Comparison of ENCODE assay signal across 8 cellular contexts in the genomic region with DNA sequence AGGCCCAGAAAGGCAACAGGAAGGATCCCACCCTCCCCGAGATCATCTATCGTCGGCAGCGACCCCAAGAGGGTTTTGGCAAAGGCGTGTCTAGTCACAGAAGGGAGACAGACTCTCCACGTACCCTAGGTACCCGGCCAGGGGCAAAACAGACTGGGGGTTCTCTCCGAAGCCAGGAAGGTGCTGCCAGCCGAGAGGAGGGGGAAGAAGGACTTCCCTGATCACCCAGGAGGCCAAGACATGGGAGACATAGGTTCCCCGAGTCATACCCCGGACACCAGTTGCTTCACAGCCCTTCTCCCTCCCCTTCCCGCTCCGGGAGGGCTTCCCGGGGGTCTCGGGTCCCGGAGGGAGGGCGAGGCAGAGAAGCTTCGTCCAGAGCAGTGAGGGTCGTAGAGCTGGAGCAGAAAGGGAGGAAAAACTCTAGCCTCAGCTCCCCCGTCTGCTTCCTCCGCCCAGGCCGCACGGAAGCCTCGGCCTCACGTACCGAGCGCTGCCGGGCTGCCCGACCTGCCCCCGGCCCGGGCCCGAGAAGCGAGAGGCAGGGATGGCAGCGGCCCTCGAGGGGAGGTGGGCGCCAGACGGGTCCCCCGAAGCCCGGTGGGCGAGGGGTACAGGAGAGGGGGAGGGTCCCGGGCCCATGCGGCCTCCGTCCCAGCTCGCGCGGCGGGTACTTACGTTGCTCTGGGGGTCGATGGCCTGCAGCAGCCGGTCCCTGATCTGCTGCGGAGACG. TPM values are rescaled to one million over a fixed set of nuclear protein-coding genes. Genes with fewer than 3 reads are reported as not detected.
A peak's percentile ranks its signal among the peaks of the same experiment; 100 is the strongest.
DNase-seq lines count a peak whose midpoint lies in the region; ATAC-seq, FAIRE-seq and TF ChIP-seq lines count a peak whose summit lies in the region.

No MANE protein-coding gene starts in this region.

- no peaks in the 10 kb centered on the region for H3K27me3 Mint-ChIP-seq in Caco-2 (ENCODE audit: insufficient read depth, unreplicated experiment)

- H3K9me3 ChIP-seq in Caco-2 = no peaks in the 10 kb centered on the region
- no peaks in the 10 kb centered on the region for H3K9me3 ChIP-seq in fibroblast of lung (ENCODE audit: control insufficient read depth, insufficient read depth, low read depth, low read length)
- H3K9me3 ChIP-seq in pancreas = no peaks in the 10 kb centered on the region

- H3K9me3 Mint-ChIP-seq in Caco-2 (ENCODE audit: unreplicated experiment) = no peaks in the 10 kb centered on the region

- no peaks in the 10 kb centered on the region for H3K27me3 ChIP-seq in Caco-2 (replicated peaks; ENCODE audit: control insufficient read depth, insufficient read depth, low read length)
- H3K27me3 ChIP-seq in fibroblast of lung (ENCODE audit: control insufficient read depth, insufficient read depth, low read length) = no peaks in the 10 kb centered on the region
- H3K27me3 ChIP-seq in pancreas = no peaks in the 10 kb centered on the region

- H3K27ac ChIP-seq in fibroblast of lung (ENCODE audit: insufficient read depth, low read length) = peak overlapping the region; percentile 87
- peak overlapping the region; percentile 33 to 64 (median 48) for H3K27ac ChIP-seq in pancreas

- H3K4me2 ChIP-seq in fibroblast of lung (ENCODE audit: extremely low read depth, insufficient read depth, low read length) = peak overlapping the region; percentile 94

- peak in 1 of 2 experiments; percentile 15 for DNase-seq in Caco-2
- peak; percentile 65 for DNase-seq in activated CD8-positive, alpha-beta memory T cell treated with anti-CD3 and anti-CD28 coated beads for 24 hours
- peak in 1 of 2 donors; percentile 3 for DNase-seq in fibroblast of lung (ENCODE audit: low read depth in 2 of 2)
- peak in 5 of 6 donors; percentile 28 to 87 (median 36) for DNase-seq in pancreas
- DNase-seq in NCI-H187 (lab: John Stamatoyannopoulos, UW) = no peak
- DNase-seq in foreskin melanocyte = no peak
- no peak for DNase-seq in MV-4-11 (lab: John Stamatoyannopoulos, UW)

- H3K4me1 ChIP-seq in Caco-2 (no peaks in the 10 kb centered on the region), fibroblast of lung (ENCODE audit: control insufficient read depth, extremely low read depth, insufficient read depth, low read length) (peaks cover 3% of the 10 kb centered on the region), pancreas (peaks cover 16 to 34% (median 31%) of the 10 kb centered on the region in 3 donors)

- POLR2A ChIA-PET in Caco-2 (lab: Charles Lee) = interaction anchor here (1.0 kb wide), 1 partner anchor 54 kb away, joined by 9 read pairs; the partner anchor contains the start of gene SLC35E1

- H3K36me3 Mint-ChIP-seq in Caco-2 (ENCODE audit: insufficient read depth, unreplicated experiment) = peaks cover 42% of the 10 kb centered on the region

- intact Hi-C loops in Caco-2 (cut with micrococcal nuclease; ENCODE audit: unreplicated experiment) (no loop called here), pancreas (cut with DNase I) (loop anchor here in 2 of 3 donors (10.0 kb wide), 1 partner anchor 53 kb away; the partner anchor contains the start of gene SLC35E1 (in 2 of the 2))

- H3K36me3 ChIP-seq in Caco-2 (ENCODE audit: control insufficient read depth, insufficient read depth, low read length) (peaks cover 2% of the 10 kb centered on the region), fibroblast of lung (ENCODE audit: control insufficient read depth, insufficient read depth, low read length) (peaks cover 9% of the 10 kb centered on the region), pancreas (no peaks in the 10 kb centered on the region)

- H4K20me1 ChIP-seq in fibroblast of lung (ENCODE audit: control insufficient read depth, extremely low read depth, insufficient read depth, low read length) = no peaks in the 10 kb centered on the region

- CTCF ChIA-PET in Caco-2 (lab: Charles Lee) = interaction anchor here (0.8 to 1.3 kb wide), 2 partner anchors 11 to 43 kb away, joined by 3 to 6 read pairs; no protein-coding TSS in a partner anchor

- H3K27ac Mint-ChIP-seq in Caco-2 (ENCODE audit: unreplicated experiment) = peak overlapping the region; percentile 85

- BruUV-seq in Caco-2 (replicated peaks; lab: Mats Ljungman, UMichigan) = no TSS peak

- no peak for TF ChIP-seq CTCF in Caco-2 (IDR thresholded peaks at IDR 0.05; ENCODE audit: insufficient read depth in 1 of 2, low read depth in 1 of 2, low read length in 1 of 2, severe bottlenecking in 1 of 2, unreplicated experiment in 1 of 2)
- no peak for TF ChIP-seq CTCF in fibroblast of lung (conservative IDR thresholded peaks at IDR 0.05 in 1 of 2, IDR thresholded peaks at IDR 0.05 in 1 of 2; ENCODE audit: low read depth in 1 of 2, low read length in 2 of 2)
- no peak for TF ChIP-seq CTCF in pancreas (IDR thresholded peaks at IDR 0.05)

- peak; percentile 4 for ATAC-seq in HG03039 (IDR thresholded peaks at IDR 0.05; ENCODE audit: unreplicated experiment)
- ATAC-seq in pancreas = no peak

- peak overlapping the region; percentile 89 for H3K9ac ChIP-seq in fibroblast of lung (ENCODE audit: insufficient read depth, low read length)

- no peak for FAIRE-seq in pancreas (lab: Jason Lieb, UNC)

- 1% methylated on average over 49 to 52 of the region's 52 CpGs for WGBS in pancreas, 2 donors

- peaks cover 54% of the 10 kb centered on the region for H3K79me2 ChIP-seq in fibroblast of lung (ENCODE audit: control insufficient read depth, insufficient read depth, low read length)

- H2AFZ ChIP-seq in fibroblast of lung (ENCODE audit: low read length) = no peak overlapping the region

- peaks cover 13% of the 10 kb centered on the region for H3K4me1 Mint-ChIP-seq in Caco-2 (ENCODE audit: low read depth, unreplicated experiment)

- peak overlapping the region; percentile 99 for H3K4me3 ChIP-seq in Caco-2 (ENCODE audit: low read depth, low read length)
- H3K4me3 ChIP-seq in fibroblast of lung (replicated peaks in 1 of 4; ENCODE audit: control extremely low read depth in 1 of 4, insufficient read depth in 1 of 4, low read depth in 3 of 4, low read length in 4 of 4) = peak overlapping the region; percentile 77 to 97 (median 92)
- H3K4me3 ChIP-seq in pancreas = peak overlapping the region; percentile 83 to 98 (median 92)

- peak overlapping the region; percentile 84 for H3K4me3 Mint-ChIP-seq in Caco-2 (ENCODE audit: unreplicated experiment)

RNA-seq across cellular contexts. Expression of gene MED26, which starts 0.6 kb away (rescaled TPM):
- total RNA-seq in Caco-2 (2022) (11.4 and 11.6 TPM in 2 replicates), fibroblast of lung (3.3 and 4.5 TPM in 2 replicates), pancreas (1 to 10 TPM; 3.9 to 7.1 (median 4.4) TPM)
- polyA plus RNA-seq in fibroblast of lung (3.7 TPM in 2 replicates), pancreas (1 to 10 TPM; 3.7 to 3.8 TPM)
- polyA plus RNA-seq in fibroblast of lung (2012) = 4.3 and 4.7 TPM in 2 replicates
- 4.0 and 5.4 TPM in 2 replicates for polyA minus RNA-seq in fibroblast of lung (ENCODE audit: low replicate concordance)

RNA-seq across cellular contexts. Expression of gene SMIM7, which starts 32.6 kb away (rescaled TPM):
- total RNA-seq in Caco-2 (2022) = 65.3 and 74.4 TPM in 2 replicates
- total RNA-seq in fibroblast of lung = 58.1 and 64.7 TPM in 2 replicates
- polyA plus RNA-seq in fibroblast of lung = 91.4 and 104 TPM in 2 replicates
- polyA plus RNA-seq in fibroblast of lung (2012) = 77.6 and 85.1 TPM in 2 replicates
- 39.2 and 51.1 TPM in 2 replicates for polyA minus RNA-seq in fibroblast of lung (ENCODE audit: low replicate concordance)
- total RNA-seq in pancreas = 10 to 100 TPM; 34.1 to 56.1 (median 43.7) TPM
- polyA plus RNA-seq in pancreas = 10 to 100 TPM; 49.3 to 77.8 TPM

RNA-seq across cellular contexts. Expression of gene TMEM38A, which starts 33.6 kb away (rescaled TPM):
- total RNA-seq in Caco-2 (2022) = 3.8 and 4.5 TPM in 2 replicates
- 1.8 and 2.0 TPM in 2 replicates for total RNA-seq in fibroblast of lung
- 1.2 and 1.3 TPM in 2 replicates for polyA plus RNA-seq in fibroblast of lung
- 0.99 and 1.1 TPM in 2 replicates for polyA plus RNA-seq in fibroblast of lung (2012)
- 0.15 and 16.5 TPM in 2 replicates for polyA minus RNA-seq in fibroblast of lung (ENCODE audit: low replicate concordance)
- 1 to 10 TPM; 1.2 to 3.5 (median 2.0) TPM for total RNA-seq in pancreas
- polyA plus RNA-seq in pancreas = 1 to 10 TPM; 1.4 to 4.0 TPM

RNA-seq across cellular contexts. Expression of gene SLC35E1, which starts 55.1 kb away (rescaled TPM):
- total RNA-seq in Caco-2 (2022) (37.9 and 41.3 TPM in 2 replicates), fibroblast of lung (16.9 and 19.0 TPM in 2 replicates), pancreas (10 to 100 TPM; 32.1 to 42.1 (median 35.5) TPM)
- polyA plus RNA-seq in fibroblast of lung (34.0 and 36.1 TPM in 2 replicates), pancreas (10 to 100 TPM; 22.9 to 28.2 TPM)
- 31.3 and 37.8 TPM in 2 replicates for polyA plus RNA-seq in fibroblast of lung (2012)
- 81.7 and 90.8 TPM in 2 replicates for polyA minus RNA-seq in fibroblast of lung (ENCODE audit: low replicate concordance)

Comparison
In these comparisons a context has a peak if more than half of its experiments do, and no peak if none do; other contexts are left out.
1. DNase-seq: peak in activated CD8-positive, alpha-beta memory T cell treated with anti-CD3 and anti-CD28 coated beads for 24 hours (single experiment) and pancreas (5 of 6); none in NCI-H187 (0 of 2), foreskin melanocyte (single experiment) and MV-4-11 (single experiment).
2. Peak in every context shown above with its lines, with median percentiles within 50 percentile points of each other: H3K4me3 ChIP-seq.